In genomic region chr18:45571714-45572113, GRCh38 we compare ENCODE assay signal across 13 cellular contexts. TPM values are rescaled to one million over a fixed set of nuclear protein-coding genes. Genes with fewer than 3 reads are reported as not detected.
DNase-seq lines count a peak whose midpoint lies in the region; ATAC-seq and TF ChIP-seq lines count a peak whose summit lies in the region.
"Had no signal": no experiment of that assay in that cellular context is flagged by ENCODE, and none has a peak within 500 bp of the region (broad histone marks: within the 10 kb centered on the region; RNA-seq: fewer than 3 reads in every experiment).

No MANE protein-coding gene starts in this region.

- intact Hi-C loops in OCI-LY7 (cut with micrococcal nuclease; ENCODE audit: unreplicated experiment): no loop called here

- H3K9me3 Mint-ChIP-seq in T-cell: no peaks in the 10 kb centered on the region

- CTCF ChIA-PET in OCI-LY7 (lab: Charles Lee; ENCODE audit: unreplicated experiment): no interaction called here
- CTCF ChIA-PET in T-cell (lab: Charles Lee): no interaction called here

- H3K27me3 ChIP-seq in BE2C: no peaks in the 10 kb centered on the region

- H3K4me2 ChIP-seq in OCI-LY7 (ENCODE audit: low read length): no peak overlapping the region

- no peaks in the 10 kb centered on the region for H3K79me2 ChIP-seq in OCI-LY7 (ENCODE audit: insufficient read depth, low read depth, low read length)

- H3K27ac Mint-ChIP-seq in T-cell: no peak overlapping the region
- H3K27ac Mint-ChIP-seq: activated naive CD8-positive, alpha-beta T cell had no signal

- H3K4me1 ChIP-seq in BE2C (no peaks in the 10 kb centered on the region), OCI-LY7 (ENCODE audit: insufficient read depth, low read length, poor library complexity, severe bottlenecking) (no peaks in the 10 kb centered on the region)

- ATAC-seq in GM19467 (IDR thresholded peaks at IDR 0.05; ENCODE audit: unreplicated experiment) (peak; percentile 54), GM19397 (IDR thresholded peaks at IDR 0.05; ENCODE audit: unreplicated experiment) (no peak), HG02759 (IDR thresholded peaks at IDR 0.05; ENCODE audit: unreplicated experiment) (no peak), T-cell (replicated peaks in 1 of 4) (no peak)
- ATAC-seq: right cardiac atrium had no signal

- H3K36me3 ChIP-seq in BE2C: no peaks in the 10 kb centered on the region
- H3K36me3 ChIP-seq in OCI-LY7 (ENCODE audit: insufficient read depth, low read length): no peaks in the 10 kb centered on the region

- BruUV-seq in OCI-LY7 (replicated peaks; lab: Mats Ljungman, UMichigan): no TSS peak

- POLR2A ChIA-PET in OCI-LY7 (lab: Charles Lee): no interaction called here
- POLR2A ChIA-PET in T-cell (lab: Charles Lee): no interaction called here

- DNase-seq in BE2C: no peak
- DNase-seq in OCI-LY7 (ENCODE audit: low spot score): no peak
- peak; percentile 43 for DNase-seq in iPS-NIHi7 (ENCODE audit: extremely low spot score)
- DNase-seq in HCEC 1CT: no peak
- no peak for DNase-seq in T-cell
- DNase-seq: Calu3, KG1, right cardiac atrium had no signal

- no peak overlapping the region for H3K4me3 Mint-ChIP-seq in T-cell
- H3K4me3 Mint-ChIP-seq: activated naive CD8-positive, alpha-beta T cell had no signal

- H3K9me2 ChIP-seq in OCI-LY7 (ENCODE audit: insufficient read depth, low read length): no peaks in the 10 kb centered on the region

- no peak overlapping the region for H2AFZ ChIP-seq in OCI-LY7 (ENCODE audit: low read length)

- H3K27me3 Mint-ChIP-seq in T-cell: peaks cover 7 to 8% of the 10 kb centered on the region in 2 donors

- H3K27ac ChIP-seq in OCI-LY7 (ENCODE audit: low read depth, low read length, poor library complexity, severe bottlenecking): no peak overlapping the region

- TF ChIP-seq CTCF in BE2C (IDR thresholded peaks at IDR 0.05; ENCODE audit: low read depth, low read length) (0 out of 2 replicates have a peak, but pooled peaks have one; percentile 17), OCI-LY7 (conservative IDR thresholded peaks at IDR 0.05; ENCODE audit: low read length) (peak; percentile 44)

- H3K36me3 Mint-ChIP-seq in T-cell: no peaks in the 10 kb centered on the region
- H3K36me3 Mint-ChIP-seq: activated naive CD8-positive, alpha-beta T cell had no signal

- no peaks in the 10 kb centered on the region for H3K4me1 Mint-ChIP-seq in T-cell

- H3K4me3 ChIP-seq in BE2C (ENCODE audit: low read depth, low read length) (no peak overlapping the region), OCI-LY7 (ENCODE audit: low read depth, low read length, poor library complexity, severe bottlenecking) (no peak overlapping the region)

- H3K9me3 ChIP-seq in BE2C: no peaks in the 10 kb centered on the region
- H3K9me3 ChIP-seq in OCI-LY7 (ENCODE audit: low read length): no peaks in the 10 kb centered on the region

- no peaks in the 10 kb centered on the region for H4K20me1 ChIP-seq in OCI-LY7 (ENCODE audit: insufficient read depth, low read length)

RNA-seq across cellular contexts. Expression of gene SLC14A2, which starts 43.6 kb away (rescaled TPM):
- polyA plus RNA-seq in BE2C (2012; ENCODE audit: insufficient read depth, insufficient read length, low read depth): 0.09 TPM
- not detected in 2 replicates for total RNA-seq in OCI-LY7 (2014; rRNA removed; shearing (Covaris generic))
- total RNA-seq in OCI-LY7 (2022): not detected in 2 replicates
- under 1 TPM in 3 of 5 donors, not detected in 2; 0.06 to 0.14 (median 0.06) TPM for total RNA-seq in T-cell
- total RNA-seq: Calu3, endothelial cell of umbilical vein had no signal
